Comparison of ENCODE assay signal across 20 cellular contexts in genomic region chr11:473975-474785, GRCh38.
"Had no signal": no experiment of that assay in that cellular context is flagged by ENCODE, and none has a peak within 500 bp of the region (broad histone marks: within the 10 kb centered on the region; RNA-seq: fewer than 3 reads in every experiment).

No MANE protein-coding gene starts in this region.

- H3K4me2 ChIP-seq: smooth muscle cell had no signal

- H3K36me3 ChIP-seq: breast epithelium, ovary, suprapubic skin, transverse colon, vagina had no signal

- H3K27ac Mint-ChIP-seq: activated naive CD4-positive, alpha-beta T cell treated with anti-CD3 and anti-CD28 coated beads, Interleukin-2, amount 50 U/mL, for 24 hours; activated T-cell treated with anti-CD3 and anti-CD28 coated beads, Interleukin-2, amount 50 U/mL, for 72 hours; naive thymus-derived CD4-positive, alpha-beta T cell; stimulated activated naive CD8-positive, alpha-beta T cell treated with anti-CD3 and anti-CD28 coated beads, Interleukin-15, amount 100 ng/mL, for 72 hours had no signal

- ATAC-seq: activated T-cell treated with anti-CD3 and anti-CD28 coated beads, Interleukin-2, amount 50 U/mL, for 72 hours; left lung; naive thymus-derived CD4-positive, alpha-beta T cell; sciatic nerve; stimulated activated naive CD8-positive, alpha-beta T cell treated with anti-CD3 and anti-CD28 coated beads, Interleukin-15, amount 100 ng/mL, for 72 hours had no signal

- H3K4me3 ChIP-seq: breast epithelium, coronary artery, left lung, ovary, smooth muscle cell, suprapubic skin, transverse colon, vagina had no signal

- H3K36me3 Mint-ChIP-seq: activated naive CD4-positive, alpha-beta T cell treated with anti-CD3 and anti-CD28 coated beads, Interleukin-2, amount 50 U/mL, for 24 hours had no signal

- H3K9me3 ChIP-seq: breast epithelium, left lung, ovary, suprapubic skin, transverse colon, vagina had no signal

- H3K27ac ChIP-seq: breast epithelium, coronary artery, left lung, ovary, suprapubic skin, transverse colon, vagina had no signal

- H3K9me3 Mint-ChIP-seq: activated naive CD4-positive, alpha-beta T cell treated with anti-CD3 and anti-CD28 coated beads, Interleukin-2, amount 50 U/mL, for 24 hours; activated T-cell treated with anti-CD3 and anti-CD28 coated beads, Interleukin-2, amount 50 U/mL, for 72 hours; naive thymus-derived CD4-positive, alpha-beta T cell; stimulated activated naive CD8-positive, alpha-beta T cell treated with anti-CD3 and anti-CD28 coated beads, Interleukin-15, amount 100 ng/mL, for 72 hours had no signal

- H3K27me3 Mint-ChIP-seq: activated naive CD4-positive, alpha-beta T cell treated with anti-CD3 and anti-CD28 coated beads, Interleukin-2, amount 50 U/mL, for 24 hours; naive thymus-derived CD4-positive, alpha-beta T cell; stimulated activated naive CD8-positive, alpha-beta T cell treated with anti-CD3 and anti-CD28 coated beads, Interleukin-15, amount 100 ng/mL, for 72 hours had no signal

- DNase-seq: activated CD4-positive, alpha-beta T cell treated with anti-CD3 and anti-CD28 coated beads for 1 hour; activated CD4-positive, alpha-beta T cell treated with anti-CD3 and anti-CD28 coated beads, Interleukin-2, amount 50 U/mL, for 4 hours; activated effector memory CD4-positive, alpha-beta T cell treated with anti-CD3 and anti-CD28 coated beads, Interleukin-2, amount 50 U/mL, for 16 hours; activated T-cell treated with anti-CD3 and anti-CD28 coated beads, Interleukin-2, amount 50 U/mL, for 72 hours; erythroblast; foreskin melanocyte; kidney; naive thymus-derived CD4-positive, alpha-beta T cell; ovary; stimulated activated CD4-positive, alpha-beta T cell treated with anti-CD3 and anti-CD28 coated beads, Interleukin-4, amount 100 ng/mL, for 1 hour; stimulated activated naive CD8-positive, alpha-beta T cell treated with anti-CD3 and anti-CD28 coated beads, Interleukin-15, amount 100 ng/mL, for 72 hours; transverse colon had no signal

- H3K4me3 Mint-ChIP-seq: activated naive CD4-positive, alpha-beta T cell treated with anti-CD3 and anti-CD28 coated beads, Interleukin-2, amount 50 U/mL, for 24 hours; activated T-cell treated with anti-CD3 and anti-CD28 coated beads, Interleukin-2, amount 50 U/mL, for 72 hours; naive thymus-derived CD4-positive, alpha-beta T cell; stimulated activated naive CD8-positive, alpha-beta T cell treated with anti-CD3 and anti-CD28 coated beads, Interleukin-15, amount 100 ng/mL, for 72 hours had no signal

- H3K4me1 Mint-ChIP-seq: activated naive CD4-positive, alpha-beta T cell treated with anti-CD3 and anti-CD28 coated beads, Interleukin-2, amount 50 U/mL, for 24 hours; stimulated activated naive CD8-positive, alpha-beta T cell treated with anti-CD3 and anti-CD28 coated beads, Interleukin-15, amount 100 ng/mL, for 72 hours had no signal

- H3K27me3 ChIP-seq: breast epithelium, left lung, ovary, suprapubic skin, transverse colon, vagina had no signal
